1 cellular context compared by ENCODE assay signal in genomic region chr18:46756559-46757201, GRCh38.
TF ChIP-seq lines count a peak whose summit lies in the region.

ST8SIA5 (minus strand) TSS chr18:46757053; CDS start chr18:46756508, 545 bp downstream.

TF ChIP-seq in HEK293, 187 proteins besides CTCF, POLR2A, EP300 and RAD21 (continued from another document):
- TF ChIP-seq PATZ1 (tag by site-specific recombination; IDR thresholded peaks at IDR 0.05) (peak; percentile 46; the same call in 1 of the 2 replicates), ZNF48 (tag by site-specific recombination; IDR thresholded peaks at IDR 0.05) (no peak), SP3 (tag by site-specific recombination; IDR thresholded peaks at IDR 0.05) (peak; percentile 31; the same call in 1 of the 2 replicates), ZBTB48 (tag by site-specific recombination; IDR thresholded peaks at IDR 0.05) (0 out of 2 replicates have a peak, but pooled peaks have one; percentile 34), ZNF843 (tag by site-specific recombination; IDR thresholded peaks at IDR 0.05) (peak; percentile 15; the same call in 1 of the 2 replicates), ZFHX2 (tag by site-specific recombination; conservative IDR thresholded peaks at IDR 0.05) (peak; percentile 75), ZNF76 (tag by site-specific recombination; IDR thresholded peaks at IDR 0.05; ENCODE audit: borderline replicate concordance, low read depth) (peak; percentile 51; the same call in 1 of the 2 replicates), ZBTB8A (tag by site-specific recombination; IDR thresholded peaks at IDR 0.05) (peak; percentile 60), ZBTB17 (tag by site-specific recombination; IDR thresholded peaks at IDR 0.05) (peak; percentile 27; the same call in 1 of the 2 replicates), SP2 (tag by site-specific recombination; IDR thresholded peaks at IDR 0.05) (peak; percentile 66), PBX3 (CRISPR knock-in tag; IDR thresholded peaks at IDR 0.05) (0 out of 2 replicates have a peak, but pooled peaks have one; percentile 42), ZNF341 (tag by site-specific recombination; IDR thresholded peaks at IDR 0.05; ENCODE audit: low read depth) (peak; percentile 37), EGR2 (tag by site-specific recombination; IDR thresholded peaks at IDR 0.05; ENCODE audit: low read depth) (peak; percentile 66), ZBTB6 (tag by site-specific recombination; IDR thresholded peaks at IDR 0.05) (no peak)
- TF ChIP-seq, protein P1, sequence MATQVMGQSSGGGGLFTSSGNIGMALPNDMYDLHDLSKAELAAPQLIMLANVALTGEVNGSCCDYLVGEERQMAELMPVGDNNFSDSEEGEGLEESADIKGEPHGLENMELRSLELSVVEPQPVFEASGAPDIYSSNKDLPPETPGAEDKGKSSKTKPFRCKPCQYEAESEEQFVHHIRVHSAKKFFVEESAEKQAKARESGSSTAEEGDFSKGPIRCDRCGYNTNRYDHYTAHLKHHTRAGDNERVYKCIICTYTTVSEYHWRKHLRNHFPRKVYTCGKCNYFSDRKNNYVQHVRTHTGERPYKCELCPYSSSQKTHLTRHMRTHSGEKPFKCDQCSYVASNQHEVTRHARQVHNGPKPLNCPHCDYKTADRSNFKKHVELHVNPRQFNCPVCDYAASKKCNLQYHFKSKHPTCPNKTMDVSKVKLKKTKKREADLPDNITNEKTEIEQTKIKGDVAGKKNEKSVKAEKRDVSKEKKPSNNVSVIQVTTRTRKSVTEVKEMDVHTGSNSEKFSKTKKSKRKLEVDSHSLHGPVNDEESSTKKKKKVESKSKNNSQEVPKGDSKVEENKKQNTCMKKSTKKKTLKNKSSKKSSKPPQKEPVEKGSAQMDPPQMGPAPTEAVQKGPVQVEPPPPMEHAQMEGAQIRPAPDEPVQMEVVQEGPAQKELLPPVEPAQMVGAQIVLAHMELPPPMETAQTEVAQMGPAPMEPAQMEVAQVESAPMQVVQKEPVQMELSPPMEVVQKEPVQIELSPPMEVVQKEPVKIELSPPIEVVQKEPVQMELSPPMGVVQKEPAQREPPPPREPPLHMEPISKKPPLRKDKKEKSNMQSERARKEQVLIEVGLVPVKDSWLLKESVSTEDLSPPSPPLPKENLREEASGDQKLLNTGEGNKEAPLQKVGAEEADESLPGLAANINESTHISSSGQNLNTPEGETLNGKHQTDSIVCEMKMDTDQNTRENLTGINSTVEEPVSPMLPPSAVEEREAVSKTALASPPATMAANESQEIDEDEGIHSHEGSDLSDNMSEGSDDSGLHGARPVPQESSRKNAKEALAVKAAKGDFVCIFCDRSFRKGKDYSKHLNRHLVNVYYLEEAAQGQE (tag by site-specific recombination; IDR thresholded peaks at IDR 0.05): no peak
